17 cellular contexts compared by ENCODE assay signal in genomic region chr5:140258873-140259272, GRCh38. TPM values are rescaled to one million over a fixed set of nuclear protein-coding genes. Genes with fewer than 3 reads are reported as not detected.
A peak's percentile ranks its signal among the peaks of the same experiment; 100 is the strongest.
DNase-seq lines count a peak whose midpoint lies in the region; ATAC-seq and TF ChIP-seq lines count a peak whose summit lies in the region.
"Had no signal": no experiment of that assay in that cellular context is flagged by ENCODE, and none has a peak within 500 bp of the region (broad histone marks: within the 10 kb centered on the region; RNA-seq: fewer than 3 reads in every experiment).

No MANE protein-coding gene starts in this region.

- H3K27me3 ChIP-seq in CD8-positive, alpha-beta memory T cell (ENCODE audit: insufficient read depth, low read length, poor library complexity, severe bottlenecking) = no peaks in the 10 kb centered on the region
- H3K27me3 ChIP-seq in GM23338 (ENCODE audit: insufficient read depth) (no peaks in the 10 kb centered on the region), mesendoderm (ENCODE audit: insufficient read depth, low read length, poor library complexity) (no peaks in the 10 kb centered on the region)
- H3K27me3 ChIP-seq: heart right ventricle, spleen had no signal

- H2BK5ac ChIP-seq in mesendoderm (ENCODE audit: low read length) = peak overlapping the region; percentile 46

- no peaks in the 10 kb centered on the region for H3K36me3 ChIP-seq in CD8-positive, alpha-beta memory T cell (ENCODE audit: insufficient read depth, low read length)
- H3K36me3 ChIP-seq in GM23338 (ENCODE audit: insufficient read depth) = no peaks in the 10 kb centered on the region
- no peaks in the 10 kb centered on the region for H3K36me3 ChIP-seq in mesendoderm (ENCODE audit: control insufficient read depth, insufficient read depth, low read length)

- H3K9ac ChIP-seq in mesendoderm (ENCODE audit: low read length) = no peak overlapping the region

- H4K20me1 ChIP-seq in GM23338 (replicated peaks; ENCODE audit: insufficient read depth) = peaks cover 10% of the 10 kb centered on the region; the same call in 1 of the 2 replicates

- H3K9me3 ChIP-seq in CD8-positive, alpha-beta memory T cell (ENCODE audit: low read length) = no peaks in the 10 kb centered on the region
- H3K9me3 ChIP-seq: spleen had no signal

- no peak overlapping the region for H2AK5ac ChIP-seq in mesendoderm (ENCODE audit: low read length)

- peak overlapping the region in 7 of 8 donors; percentile 2 to 84 (median 48) for H3K27ac Mint-ChIP-seq in CD8-positive, alpha-beta memory T cell
- peak overlapping the region; percentile 20; the same call in 1 of the 2 replicates for H3K27ac Mint-ChIP-seq in GM23338
- H3K27ac Mint-ChIP-seq in activated T-helper 1 cell treated with anti-CD3 and anti-CD28 coated beads, Interleukin-12 subunit alpha, Interleukin-12 subunit beta, Interleukin-2, Interleukin-4 antibody, amounts not matched to agents 30 ng/mL and 10 ng/mL and 1 ng/mL, durations not matched to agents 14 hours and 24 hours and 36 hours = peak overlapping the region; percentile 45
- H3K27ac Mint-ChIP-seq: natural killer cell had no signal

- no peak overlapping the region for H3K56ac ChIP-seq in mesendoderm (ENCODE audit: low read length)

- no peak overlapping the region for H2BK15ac ChIP-seq in mesendoderm (replicated peaks; ENCODE audit: low read depth)

- H3K9me2 ChIP-seq in GM23338 (ENCODE audit: insufficient read depth) = no peaks in the 10 kb centered on the region

- H3K23ac ChIP-seq in mesendoderm (ENCODE audit: low read length) = no peak overlapping the region

- no CpG with 5 or more reads among the region's 4 CpGs for WGBS in mesendoderm (ENCODE audit: extremely low coverage, insufficient coverage, low lambda C conversion rate)

- H3K79me1 ChIP-seq in mesendoderm (ENCODE audit: low read length) = peaks cover 19% of the 10 kb centered on the region

- H3K36me3 Mint-ChIP-seq in CD8-positive, alpha-beta memory T cell = peaks cover 6 to 29% (median 22%) of the 10 kb centered on the region in 3 donors
- peaks cover 21% of the 10 kb centered on the region for H3K36me3 Mint-ChIP-seq in GM23338 (ENCODE audit: low read depth)
- H3K36me3 Mint-ChIP-seq in activated T-helper 1 cell treated with anti-CD3 and anti-CD28 coated beads, Interleukin-12 subunit alpha, Interleukin-12 subunit beta, Interleukin-2, Interleukin-4 antibody, amounts not matched to agents 30 ng/mL and 10 ng/mL and 1 ng/mL, durations not matched to agents 14 hours and 24 hours and 36 hours (ENCODE audit: low read depth) = peaks cover 29% of the 10 kb centered on the region

- TF ChIP-seq CTCF in GM23338 (conservative IDR thresholded peaks at IDR 0.05; ENCODE audit: low read depth in 2 of 2) = no peak

- no peak overlapping the region for H3K4me2 ChIP-seq in GM23338
- no peak overlapping the region for H3K4me2 ChIP-seq in mesendoderm (ENCODE audit: low read length)

- no peak overlapping the region for H3K4ac ChIP-seq in mesendoderm (ENCODE audit: low read depth, low read length)

- H3K27ac ChIP-seq in CD8-positive, alpha-beta memory T cell (ENCODE audit: low read depth, low read length) = no peak overlapping the region
- H3K27ac ChIP-seq in GM23338 (ENCODE audit: low read depth) (peak overlapping the region; percentile 20), mesendoderm (ENCODE audit: low read depth, low read length) (peak overlapping the region; percentile 10), caudate nucleus (ENCODE audit: low read depth, low read length) (no peak overlapping the region)
- H3K27ac ChIP-seq: spleen had no signal

- no peak overlapping the region for H2BK120ac ChIP-seq in mesendoderm (ENCODE audit: low read depth, low read length)

- intact Hi-C loops in activated T-helper 1 cell treated with anti-CD3 and anti-CD28 coated beads, Interleukin-12 subunit alpha, Interleukin-12 subunit beta, Interleukin-2, Interleukin-4 antibody, amounts not matched to agents 30 ng/mL and 10 ng/mL and 1 ng/mL, durations not matched to agents 14 hours and 24 hours and 36 hours (cut with micrococcal nuclease) = loop anchor here (10.0 kb wide), 1 partner anchor 296 kb away; the partner anchor contains the start of gene SRA1

- H3K4me3 ChIP-seq in CD8-positive, alpha-beta memory T cell (ENCODE audit: low read length) = no peak overlapping the region
- H3K4me3 ChIP-seq in GM23338 = no peak overlapping the region
- H3K4me3 ChIP-seq in mesendoderm (ENCODE audit: low read length) = no peak overlapping the region
- H3K4me3 ChIP-seq: heart right ventricle, lung, spleen had no signal

- H4K5ac ChIP-seq in mesendoderm (ENCODE audit: low read length) = no peak overlapping the region

- no peak for ATAC-seq in GM23338
- ATAC-seq: heart right ventricle, natural killer cell had no signal

- peak overlapping the region in 2 of 7 donors; percentile 46 to 64 for H3K4me3 Mint-ChIP-seq in CD8-positive, alpha-beta memory T cell
- H3K4me3 Mint-ChIP-seq in GM23338 = no peak overlapping the region
- H3K4me3 Mint-ChIP-seq in activated T-helper 1 cell treated with anti-CD3 and anti-CD28 coated beads, Interleukin-12 subunit alpha, Interleukin-12 subunit beta, Interleukin-2, Interleukin-4 antibody, amounts not matched to agents 30 ng/mL and 10 ng/mL and 1 ng/mL, durations not matched to agents 14 hours and 24 hours and 36 hours = peak overlapping the region; percentile 5
- H3K4me3 Mint-ChIP-seq: natural killer cell had no signal

- CTCF ChIA-PET in CD8-positive, alpha-beta memory T cell (lab: Charles Lee) = no interaction called here

- POLR2A ChIA-PET in CD8-positive, alpha-beta memory T cell (lab: Charles Lee) = no interaction called here

- no peaks in the 10 kb centered on the region for H3F3A ChIP-seq in GM23338 (replicated peaks; ENCODE audit: low read depth)

- no peak overlapping the region for H2AFZ ChIP-seq in GM23338

- no peak overlapping the region for H3K18ac ChIP-seq in mesendoderm (ENCODE audit: low read length)

- peaks cover 38 to 41% (median 40%) of the 10 kb centered on the region in 3 donors for H3K4me1 Mint-ChIP-seq in CD8-positive, alpha-beta memory T cell
- H3K4me1 Mint-ChIP-seq in GM23338 = peaks cover 17% of the 10 kb centered on the region
- peaks cover 16% of the 10 kb centered on the region for H3K4me1 Mint-ChIP-seq in activated T-helper 1 cell treated with anti-CD3 and anti-CD28 coated beads, Interleukin-12 subunit alpha, Interleukin-12 subunit beta, Interleukin-2, Interleukin-4 antibody, amounts not matched to agents 30 ng/mL and 10 ng/mL and 1 ng/mL, durations not matched to agents 14 hours and 24 hours and 36 hours (ENCODE audit: low read depth)

- H3K4me1 ChIP-seq in CD8-positive, alpha-beta memory T cell (ENCODE audit: insufficient read depth, low read length) = peaks cover 17% of the 10 kb centered on the region
- H3K4me1 ChIP-seq in GM23338 (ENCODE audit: insufficient read depth) = peaks cover 9% of the 10 kb centered on the region
- peaks cover 11% of the 10 kb centered on the region for H3K4me1 ChIP-seq in mesendoderm (ENCODE audit: control insufficient read depth, low read depth, low read length)

- H3K9me3 Mint-ChIP-seq in CD8-positive, alpha-beta memory T cell = no peaks in the 10 kb centered on the region
- H3K9me3 Mint-ChIP-seq in GM23338 = no peaks in the 10 kb centered on the region; the same call in 2 of the 3 replicates
- no peaks in the 10 kb centered on the region for H3K9me3 Mint-ChIP-seq in activated T-helper 1 cell treated with anti-CD3 and anti-CD28 coated beads, Interleukin-12 subunit alpha, Interleukin-12 subunit beta, Interleukin-2, Interleukin-4 antibody, amounts not matched to agents 30 ng/mL and 10 ng/mL and 1 ng/mL, durations not matched to agents 14 hours and 24 hours and 36 hours
- H3K9me3 Mint-ChIP-seq: natural killer cell had no signal

- H4K8ac ChIP-seq in mesendoderm (ENCODE audit: low read depth, low read length) = no peak overlapping the region

- peaks cover 52% of the 10 kb centered on the region for H3K79me2 ChIP-seq in GM23338 (replicated peaks; ENCODE audit: insufficient read depth)
- H3K79me2 ChIP-seq in mesendoderm (ENCODE audit: control insufficient read depth, insufficient read depth, low read length) = peaks cover 12% of the 10 kb centered on the region

- no peak for DNase-seq in CD8-positive, alpha-beta memory T cell
- no peak for DNase-seq in GM23338 (ENCODE audit: low spot score)
- DNase-seq in activated T-helper 1 cell treated with anti-CD3 and anti-CD28 coated beads, Interleukin-12 subunit alpha, Interleukin-12 subunit beta, Interleukin-2, Interleukin-4 antibody, amounts not matched to agents 30 ng/mL and 10 ng/mL and 1 ng/mL, durations not matched to agents 14 hours and 24 hours and 36 hours (ENCODE audit: low spot score) = no peak
- no peak for DNase-seq in mesendoderm
- no peak for DNase-seq in SK-N-DZ (ENCODE audit: low spot score)
- DNase-seq in caudate nucleus (lab: John Stamatoyannopoulos, UW) = no peak
- no peak for DNase-seq in hepatic stellate cell (ENCODE audit: low spot score)
- DNase-seq: activated T-cell treated with anti-CD3 and anti-CD28 coated beads, Interleukin-2, amount 50 U/mL, for 1 hour; cerebellar nuclear complex; effector CD8-positive, alpha-beta T cell; heart right ventricle; natural killer cell; NCI-H526; SHP77; spleen; T-helper 9 cell had no signal

- H3K27me3 Mint-ChIP-seq in CD8-positive, alpha-beta memory T cell = no peaks in the 10 kb centered on the region
- H3K27me3 Mint-ChIP-seq in GM23338 (ENCODE audit: insufficient read depth, low read depth, poor library complexity) = peaks cover 2% of the 10 kb centered on the region
- H3K27me3 Mint-ChIP-seq in activated T-helper 1 cell treated with anti-CD3 and anti-CD28 coated beads, Interleukin-12 subunit alpha, Interleukin-12 subunit beta, Interleukin-2, Interleukin-4 antibody, amounts not matched to agents 30 ng/mL and 10 ng/mL and 1 ng/mL, durations not matched to agents 14 hours and 24 hours and 36 hours (ENCODE audit: insufficient read depth) = no peaks in the 10 kb centered on the region

RNA-seq across cellular contexts. Expression of gene PFDN1, which starts 44.0 kb away (rescaled TPM):
- 10 to 100 TPM; 71.2 to 73.2 TPM for total RNA-seq in CD8-positive, alpha-beta memory T cell
- polyA plus RNA-seq in CD8-positive, alpha-beta memory T cell = 115 TPM
- total RNA-seq in GM23338 (2014; rRNA removed; shearing (Covaris generic)) = 85.4 and 119 TPM in 2 replicates
- polyA plus RNA-seq in GM23338 (2016; fragmentation: Nextera tagmentation; extraction: Ambion mirVana) = 256 and 279 TPM in 2 replicates
- total RNA-seq in activated T-helper 1 cell treated with anti-CD3 and anti-CD28 coated beads, Interleukin-12 subunit alpha, Interleukin-12 subunit beta, Interleukin-2, Interleukin-4 antibody, amounts not matched to agents 30 ng/mL and 10 ng/mL and 1 ng/mL, durations not matched to agents 14 hours and 24 hours and 36 hours = 59.5 and 60.6 TPM in 2 replicates
- polyA plus RNA-seq in mesendoderm (2013, experiment 1 of 2) = 297 TPM
- 277 TPM for polyA plus RNA-seq in mesendoderm (2013, experiment 2 of 2)
- polyA plus RNA-seq in SK-N-DZ (2014; cell fraction: cytosol; rRNA removed) = 95.2 and 109 TPM in 2 replicates
- polyA plus RNA-seq in SK-N-DZ (2014; cell fraction: nucleus; rRNA removed) = 47.4 and 63.7 TPM in 2 replicates

Comparison
In these comparisons a context has a peak if more than half of its experiments do, and no peak if none do; other contexts are left out.
1. H3K27ac ChIP-seq: peak in GM23338 (single experiment) and mesendoderm (single experiment); none in CD8-positive, alpha-beta memory T cell (single experiment) and caudate nucleus (single experiment).
2. Peak in every context shown above with its lines, with median percentiles within 50 percentile points of each other: H3K27ac Mint-ChIP-seq.